In the genomic region with DNA sequence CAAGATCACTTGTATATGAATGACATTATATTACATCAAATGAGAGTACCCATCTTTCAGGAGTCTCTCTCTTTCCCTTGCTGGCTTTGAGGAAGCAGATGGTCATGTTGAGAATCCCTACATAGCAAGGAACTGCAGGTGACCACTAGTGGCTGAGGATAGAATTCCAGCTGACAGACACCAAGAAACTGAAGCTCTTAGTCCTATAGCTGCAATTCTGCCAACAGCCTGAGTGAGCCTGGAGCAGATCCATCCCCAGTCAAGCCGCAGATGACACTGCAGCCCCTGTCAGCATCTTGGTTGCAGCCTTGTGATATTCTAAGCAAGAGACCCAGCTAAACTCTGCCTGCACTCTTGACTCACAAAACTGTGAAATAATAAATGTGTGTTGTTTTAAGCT, we compare ENCODE assay signal across 1 cellular context.
TF ChIP-seq lines count a peak whose summit lies in the region.

No MANE protein-coding gene starts in this region.

TF ChIP-seq in HepG2, 621 proteins besides CTCF, POLR2A, EP300 and RAD21 (continued from another document):
- no peak for TF ChIP-seq REL (CRISPR knock-in tag; conservative IDR thresholded peaks at IDR 0.05)
- no peak for TF ChIP-seq ERF (CRISPR knock-in tag; IDR thresholded peaks at IDR 0.05)
- TF ChIP-seq MAF1 (CRISPR knock-in tag; IDR thresholded peaks at IDR 0.05; ENCODE audit: borderline replicate concordance) = no peak
- no peak for TF ChIP-seq ZFAT (CRISPR knock-in tag; conservative IDR thresholded peaks at IDR 0.05)
- TF ChIP-seq, protein P1, sequence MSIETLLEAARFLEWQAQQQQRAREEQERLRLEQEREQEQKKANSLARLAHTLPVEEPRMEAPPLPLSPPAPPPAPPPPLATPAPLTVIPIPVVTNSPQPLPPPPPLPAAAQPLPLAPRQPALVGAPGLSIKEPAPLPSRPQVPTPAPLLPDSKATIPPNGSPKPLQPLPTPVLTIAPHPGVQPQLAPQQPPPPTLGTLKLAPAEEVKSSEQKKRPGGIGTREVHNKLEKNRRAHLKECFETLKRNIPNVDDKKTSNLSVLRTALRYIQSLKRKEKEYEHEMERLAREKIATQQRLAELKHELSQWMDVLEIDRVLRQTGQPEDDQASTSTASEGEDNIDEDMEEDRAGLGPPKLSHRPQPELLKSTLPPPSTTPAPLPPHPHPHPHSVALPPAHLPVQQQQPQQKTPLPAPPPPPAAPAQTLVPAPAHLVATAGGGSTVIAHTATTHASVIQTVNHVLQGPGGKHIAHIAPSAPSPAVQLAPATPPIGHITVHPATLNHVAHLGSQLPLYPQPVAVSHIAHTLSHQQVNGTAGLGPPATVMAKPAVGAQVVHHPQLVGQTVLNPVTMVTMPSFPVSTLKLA (IDR thresholded peaks at IDR 0.05) = no peak
- no peak for TF ChIP-seq ARNTL (CRISPR knock-in tag; IDR thresholded peaks at IDR 0.05)
- TF ChIP-seq, protein P2, sequence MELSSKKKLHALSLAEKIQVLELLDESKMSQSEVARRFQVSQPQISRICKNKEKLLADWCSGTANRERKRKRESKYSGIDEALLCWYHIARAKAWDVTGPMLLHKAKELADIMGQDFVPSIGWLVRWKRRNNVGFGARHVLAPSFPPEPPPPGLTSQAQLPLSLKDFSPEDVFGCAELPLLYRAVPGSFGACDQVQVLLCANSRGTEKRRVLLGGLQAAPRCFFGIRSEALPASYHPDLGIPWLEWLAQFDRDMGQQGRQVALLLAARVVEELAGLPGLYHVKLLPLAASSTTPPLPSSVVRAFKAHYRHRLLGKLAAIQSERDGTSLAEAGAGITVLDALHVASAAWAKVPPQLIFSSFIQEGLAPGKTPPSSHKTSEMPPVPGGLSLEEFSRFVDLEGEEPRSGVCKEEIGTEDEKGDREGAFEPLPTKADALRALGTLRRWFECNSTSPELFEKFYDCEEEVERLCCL (CRISPR knock-in tag; IDR thresholded peaks at IDR 0.05; ENCODE audit: borderline replicate concordance) = no peak
- no peak for TF ChIP-seq ZFYVE20 (CRISPR knock-in tag; IDR thresholded peaks at IDR 0.05; ENCODE audit: borderline replicate concordance, low read depth)
- TF ChIP-seq ZNF598 (CRISPR knock-in tag; IDR thresholded peaks at IDR 0.05; ENCODE audit: borderline replicate concordance) = no peak
